14 cellular contexts compared by ENCODE assay signal in genomic region chr17:79548116-79548515, GRCh38.
A peak's percentile ranks its signal among the peaks of the same experiment; 100 is the strongest.
DNase-seq lines count a peak whose midpoint lies in the region; ATAC-seq and TF ChIP-seq lines count a peak whose summit lies in the region.
"Had no signal": no experiment of that assay in that cellular context is flagged by ENCODE, and none has a peak within 500 bp of the region (broad histone marks: within the 10 kb centered on the region; RNA-seq: fewer than 3 reads in every experiment).

No MANE protein-coding gene starts in this region.

- H3K27ac Mint-ChIP-seq in chondrocyte (ENCODE audit: unreplicated experiment), result no peak overlapping the region
- H3K27ac Mint-ChIP-seq in stimulated activated memory B cell treated with anti-CD40 and anti-IgM and Interleukin-4, amounts not matched to agents 10 μg/mL and 1 μg/mL and 100 μg/mL, for 72 hours, result no peak overlapping the region
- no peak overlapping the region for H3K27ac Mint-ChIP-seq in type B pancreatic cell
- H3K27ac Mint-ChIP-seq: B cell; CD4-positive, alpha-beta memory T cell had no signal

- no peaks in the 10 kb centered on the region for H3K4me1 Mint-ChIP-seq in chondrocyte (ENCODE audit: low read depth)
- H3K4me1 Mint-ChIP-seq in stimulated activated memory B cell treated with anti-CD40 and anti-IgM and Interleukin-4, amounts not matched to agents 10 μg/mL and 1 μg/mL and 100 μg/mL, for 72 hours, result no peaks in the 10 kb centered on the region
- peaks cover 10% of the 10 kb centered on the region for H3K4me1 Mint-ChIP-seq in type B pancreatic cell (ENCODE audit: unreplicated experiment)
- H3K4me1 Mint-ChIP-seq: B cell; CD4-positive, alpha-beta memory T cell had no signal

- H3K4me1 ChIP-seq in neuronal stem cell (ENCODE audit: control insufficient read depth in 2 of 2, insufficient read depth in 1 of 2, low read depth in 1 of 2, low read length in 2 of 2), result peaks cover 0 to 7% of the 10 kb centered on the region in 2 donors
- H3K4me1 ChIP-seq in breast epithelium, result no peaks in the 10 kb centered on the region

- no peak overlapping the region for H3K4me2 ChIP-seq in neuronal stem cell (ENCODE audit: insufficient read depth, low read length, poor library complexity, severe bottlenecking)

- H3K14ac ChIP-seq in neuronal stem cell (ENCODE audit: low read length), result no peak overlapping the region

- TF ChIP-seq CTCF in chondrocyte (IDR thresholded peaks at IDR 0.05) (no peak), breast epithelium (IDR thresholded peaks at IDR 0.05) (no peak), type B pancreatic cell (conservative IDR thresholded peaks at IDR 0.05) (no peak)

- H3K9ac ChIP-seq in neuronal stem cell (ENCODE audit: low read depth, low read length, poor library complexity), result no peak overlapping the region

- peaks cover 5% of the 10 kb centered on the region for H3K9me3 Mint-ChIP-seq in chondrocyte (ENCODE audit: low read depth)
- H3K9me3 Mint-ChIP-seq in stimulated activated memory B cell treated with anti-CD40 and anti-IgM and Interleukin-4, amounts not matched to agents 10 μg/mL and 1 μg/mL and 100 μg/mL, for 72 hours, result peaks cover 3% of the 10 kb centered on the region
- no peaks in the 10 kb centered on the region for H3K9me3 Mint-ChIP-seq in type B pancreatic cell

- H4K8ac ChIP-seq in neuronal stem cell (ENCODE audit: low read depth, low read length), result no peak overlapping the region

- H2BK5ac ChIP-seq in neuronal stem cell (ENCODE audit: low read length), result no peak overlapping the region

- no peaks in the 10 kb centered on the region for H3K9me3 ChIP-seq in neuronal stem cell (replicated peaks in 1 of 2; ENCODE audit: control insufficient read depth in 2 of 2, insufficient read depth in 1 of 2, low read depth in 1 of 2, low read length in 2 of 2)
- H3K9me3 ChIP-seq in breast epithelium, result peaks cover 0 to 13% of the 10 kb centered on the region in 2 donors

- intact Hi-C loops in breast epithelium (cut with DNase I; ENCODE audit: low total_unique reads), result no loop called here

- H3K36me3 Mint-ChIP-seq in chondrocyte (ENCODE audit: low read depth) (no peaks in the 10 kb centered on the region), type B pancreatic cell (no peaks in the 10 kb centered on the region)
- H3K36me3 Mint-ChIP-seq in stimulated activated memory B cell treated with anti-CD40 and anti-IgM and Interleukin-4, amounts not matched to agents 10 μg/mL and 1 μg/mL and 100 μg/mL, for 72 hours, result no peaks in the 10 kb centered on the region
- H3K36me3 Mint-ChIP-seq: CD4-positive, alpha-beta memory T cell had no signal

- H2AFZ ChIP-seq in neuronal stem cell (ENCODE audit: low read length), result no peak overlapping the region

- no peak overlapping the region for H2BK12ac ChIP-seq in neuronal stem cell (ENCODE audit: low read length)

- H2BK120ac ChIP-seq in neuronal stem cell (ENCODE audit: low read depth, low read length), result peak overlapping the region; percentile 16

- WGBS in neuronal stem cell (ENCODE audit: extremely low coverage in 2 of 2, insufficient read length in 2 of 2, insufficient replicate concordance in 1 of 2), 2 donors, result no CpG with 5 or more reads among the region's 14 CpGs

- H2AK5ac ChIP-seq in neuronal stem cell (ENCODE audit: low read depth, low read length), result peak overlapping the region; percentile 47

- no peak for TF ChIP-seq POLR2A in breast epithelium (IDR thresholded peaks at IDR 0.05)

- H2BK15ac ChIP-seq in neuronal stem cell (ENCODE audit: low read length), result no peak overlapping the region

- H3K27me3 ChIP-seq in neuronal stem cell (ENCODE audit: control insufficient read depth in 3 of 3, insufficient read depth in 3 of 3, low read depth in 1 of 3, low read length in 3 of 3) (peaks cover 0 to 10% (median 0%) of the 10 kb centered on the region in 3 experiments), breast epithelium (peaks cover 0 to 32% of the 10 kb centered on the region in 2 donors)

- H3K36me3 ChIP-seq in neuronal stem cell (replicated peaks in 1 of 2; ENCODE audit: control insufficient read depth in 2 of 2, insufficient read depth in 2 of 2, low read length in 2 of 2) (peaks cover 0 to 2% of the 10 kb centered on the region in 2 donors), breast epithelium (no peaks in the 10 kb centered on the region)

- H3K4ac ChIP-seq in neuronal stem cell (ENCODE audit: low read length), result no peak overlapping the region

- H4K91ac ChIP-seq in neuronal stem cell (ENCODE audit: low read depth, low read length, poor library complexity), result no peak overlapping the region

- DNase-seq in G401 (ENCODE audit: low spot score) (peak; percentile 32), chondrocyte (ENCODE audit: low spot score) (peak; percentile 63), neuronal stem cell (ENCODE audit: low spot score) (no peak), breast epithelium (ENCODE audit: low spot score in 2 of 2) (no peak), DMS153 (lab: John Stamatoyannopoulos, UW) (no peak), type B pancreatic cell (ENCODE audit: extremely low spot score, unreplicated experiment) (no peak)
- DNase-seq: C1 segment of cervical spinal cord; CD4-positive, alpha-beta memory T cell; DMS79 treated with DMSO at 0.1 percent for 48 hours; EL; GDM1; IMR-90 had no signal

- H3K4me3 ChIP-seq in neuronal stem cell (ENCODE audit: low read length in 2 of 2), result no peak overlapping the region
- no peak overlapping the region for H3K4me3 ChIP-seq in breast epithelium

- H3K27ac ChIP-seq in neuronal stem cell (replicated peaks; ENCODE audit: low read length), result no peak overlapping the region
- H3K27ac ChIP-seq in breast epithelium, result no peak overlapping the region

- peak overlapping the region; percentile 29 for H3K18ac ChIP-seq in neuronal stem cell (ENCODE audit: low read length)

- no peaks in the 10 kb centered on the region for H3K79me1 ChIP-seq in neuronal stem cell (ENCODE audit: low read depth, low read length)

- H3K27me3 Mint-ChIP-seq in chondrocyte (ENCODE audit: low read depth) (peaks cover 31% of the 10 kb centered on the region), type B pancreatic cell (peaks cover 30% of the 10 kb centered on the region)
- peaks cover 41% of the 10 kb centered on the region for H3K27me3 Mint-ChIP-seq in stimulated activated memory B cell treated with anti-CD40 and anti-IgM and Interleukin-4, amounts not matched to agents 10 μg/mL and 1 μg/mL and 100 μg/mL, for 72 hours

- H3K4me3 Mint-ChIP-seq in chondrocyte (ENCODE audit: unreplicated experiment), result no peak overlapping the region
- no peak overlapping the region for H3K4me3 Mint-ChIP-seq in stimulated activated memory B cell treated with anti-CD40 and anti-IgM and Interleukin-4, amounts not matched to agents 10 μg/mL and 1 μg/mL and 100 μg/mL, for 72 hours
- H3K4me3 Mint-ChIP-seq in type B pancreatic cell, result no peak overlapping the region
- H3K4me3 Mint-ChIP-seq: B cell; CD4-positive, alpha-beta memory T cell had no signal

- peak; percentile 32 for ATAC-seq in stimulated activated memory B cell treated with anti-CD40 and anti-IgM and Interleukin-4, amounts not matched to agents 10 μg/mL and 1 μg/mL and 100 μg/mL, for 72 hours

- H3K23ac ChIP-seq in neuronal stem cell (ENCODE audit: low read depth, low read length, poor library complexity), result no peak overlapping the region

- in situ Hi-C loops in G401 (cut with HindIII; ENCODE audit: low sequenced_read_pairs), result no loop called here

Comparison
In these comparisons a context has a peak if more than half of its experiments do, and no peak if none do; other contexts are left out.
1. DNase-seq: peak in G401 (single experiment) and chondrocyte (single experiment); none in neuronal stem cell (single experiment), breast epithelium (0 of 2), DMS153 (single experiment) and type B pancreatic cell (single experiment).